In the genomic region with DNA sequence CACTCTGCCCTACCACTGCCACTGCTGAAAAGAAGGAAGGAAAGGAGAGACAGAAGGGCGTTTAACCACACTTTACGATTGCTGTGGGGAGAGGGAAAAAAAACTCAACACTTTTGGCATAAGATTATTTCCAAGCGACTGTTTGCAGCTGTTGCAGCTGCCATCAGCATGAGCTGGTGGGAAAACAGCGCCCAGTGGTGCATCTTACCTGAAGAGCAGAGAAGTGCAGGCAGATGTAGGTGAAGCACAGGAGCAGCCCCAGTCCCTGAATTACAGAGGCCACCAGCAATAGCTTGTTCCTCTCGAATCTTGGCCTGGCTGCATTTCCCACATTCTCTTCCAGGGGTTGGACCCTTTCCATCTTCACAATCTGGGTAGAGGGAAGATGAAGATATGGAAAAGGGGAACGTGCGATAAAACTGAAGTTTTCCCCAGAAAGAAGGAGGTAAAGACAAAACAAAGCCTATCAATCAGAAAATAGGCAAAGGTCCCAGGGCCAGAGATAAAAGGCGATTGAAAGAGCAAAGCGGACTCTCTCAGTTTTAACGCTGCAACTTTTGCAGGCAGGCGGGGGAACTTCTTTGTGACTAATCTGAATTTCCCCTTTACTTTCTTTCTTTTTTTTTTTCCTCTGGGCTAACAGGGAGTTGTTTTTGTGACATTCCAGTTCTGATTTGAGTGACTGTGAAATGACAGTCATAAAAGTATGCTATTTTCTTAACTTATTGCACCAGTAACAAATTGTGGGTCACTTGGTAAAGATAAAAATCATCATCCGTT, we compare ENCODE assay signal across 10 cellular contexts. TPM values are rescaled to one million over a fixed set of nuclear protein-coding genes. Genes with fewer than 3 reads are reported as not detected.
DNase-seq lines count a peak whose midpoint lies in the region; ATAC-seq, FAIRE-seq and TF ChIP-seq lines count a peak whose summit lies in the region.
"Had no signal": no experiment of that assay in that cellular context is flagged by ENCODE, and none has a peak within 500 bp of the region (broad histone marks: within the 10 kb centered on the region; RNA-seq: fewer than 3 reads in every experiment).

A gene with protein sequence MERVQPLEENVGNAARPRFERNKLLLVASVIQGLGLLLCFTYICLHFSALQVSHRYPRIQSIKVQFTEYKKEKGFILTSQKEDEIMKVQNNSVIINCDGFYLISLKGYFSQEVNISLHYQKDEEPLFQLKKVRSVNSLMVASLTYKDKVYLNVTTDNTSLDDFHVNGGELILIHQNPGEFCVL (minus strand): TSS at position 516 of the 780 bp plus-strand sequence. CDS start 155 bp downstream, at position 361.

- no peaks in the 10 kb centered on the region for H3K9me3 ChIP-seq in CD4-positive, alpha-beta T cell (ENCODE audit: control insufficient read depth, low read length)
- H3K9me3 ChIP-seq in K562 (replicated peaks; ENCODE audit: control insufficient read depth, insufficient read depth, low read depth, low read length) (no peaks in the 10 kb centered on the region), neural progenitor cell (ENCODE audit: low read depth) (no peaks in the 10 kb centered on the region), Caco-2 (no peaks in the 10 kb centered on the region)

- TF ChIP-seq POLR2A in K562 (conservative IDR thresholded peaks at IDR 0.05): no peak

- BruUV-seq in K562 (replicated peaks; lab: Mats Ljungman, UMichigan) (no TSS peak), Caco-2 (replicated peaks; lab: Mats Ljungman, UMichigan) (no TSS peak)

- H3K27ac Mint-ChIP-seq in CD4-positive, alpha-beta T cell: peak within 1 kb of the TSS; percentile 86
- no peak within 1 kb of the TSS for H3K27ac Mint-ChIP-seq in neural progenitor cell
- no peak within 1 kb of the TSS for H3K27ac Mint-ChIP-seq in Caco-2 (ENCODE audit: unreplicated experiment)

- no peaks in the 10 kb centered on the region for H3K27me3 Mint-ChIP-seq in CD4-positive, alpha-beta T cell
- peaks cover 3% of the 10 kb centered on the region for H3K27me3 Mint-ChIP-seq in neural progenitor cell (ENCODE audit: insufficient read depth, low read depth)
- H3K27me3 Mint-ChIP-seq in Caco-2 (ENCODE audit: insufficient read depth, unreplicated experiment): no peaks in the 10 kb centered on the region

- H3F3A ChIP-seq in neural progenitor cell (ENCODE audit: low read depth): no peaks in the 10 kb centered on the region

- no peak for TF ChIP-seq CTCF in CD4-positive, alpha-beta T cell (IDR thresholded peaks at IDR 0.05)
- TF ChIP-seq CTCF in K562 (IDR thresholded peaks at IDR 0.05 in 2 of 3, conservative IDR thresholded peaks at IDR 0.05 in 1 of 3; ENCODE audit: insufficient read depth in 2 of 3, low read depth in 1 of 3, low read length in 3 of 3): no peak
- no peak for TF ChIP-seq CTCF in neural progenitor cell (IDR thresholded peaks at IDR 0.05)
- no peak for TF ChIP-seq CTCF in Caco-2 (IDR thresholded peaks at IDR 0.05; ENCODE audit: insufficient read depth in 1 of 2, low read depth in 1 of 2, low read length in 1 of 2, severe bottlenecking in 1 of 2, unreplicated experiment in 1 of 2)
- TF ChIP-seq CTCF in dorsolateral prefrontal cortex (IDR thresholded peaks at IDR 0.05 in 54 of 56, conservative IDR thresholded peaks at IDR 0.05 in 2 of 56; ENCODE audit: low read depth in 1 of 56, partially characterized antibody in 56 of 56): no peak

- no peak for FAIRE-seq in K562 (lab: Jason Lieb, UNC)
- FAIRE-seq: frontal cortex, TTC549 had no signal

- peak; percentile 26 for ATAC-seq in CD4-positive, alpha-beta T cell (ENCODE audit: poor library complexity)
- peak; percentile 28; the same call in 1 of the 3 replicates for ATAC-seq in K562

- H3K36me3 Mint-ChIP-seq in CD4-positive, alpha-beta T cell (ENCODE audit: low read depth): no peaks in the 10 kb centered on the region
- H3K36me3 Mint-ChIP-seq in neural progenitor cell (no peaks in the 10 kb centered on the region), Caco-2 (ENCODE audit: insufficient read depth, unreplicated experiment) (no peaks in the 10 kb centered on the region)

- intact Hi-C loops in CD4-positive, alpha-beta T cell (cut with DNase I, micrococcal nuclease): loop anchor here in 1 of 2 experiments (10.0 kb wide), 1 partner anchor 372 kb away; no protein-coding TSS in a partner anchor
- intact Hi-C loops in K562 (cut with micrococcal nuclease): loop anchor here (10.0 kb wide), 2 partner anchors 242 to 782 kb away; partner anchors contain the start of gene C1orf105
- intact Hi-C loops in Caco-2 (cut with micrococcal nuclease; ENCODE audit: unreplicated experiment): no loop called here
- intact Hi-C loops in dorsolateral prefrontal cortex (cut with DNase I): loop anchor here in 1 of 2 donors (10.0 kb wide), 2 partner anchors 382 to 462 kb away; no protein-coding TSS in a partner anchor

- POLR2A ChIA-PET in CD4-positive, alpha-beta T cell (lab: Charles Lee): interaction anchor here (1.0 to 1.1 kb wide), 2 partner anchors 11 to 462 kb away, joined by 3 read pairs; no protein-coding TSS in a partner anchor
- POLR2A ChIA-PET in K562 (lab: Yijun Ruan, JAX) (interaction anchor here (0.6 to 1.1 kb wide), 4 partner anchors 12 to 1672 kb away, joined by 3 read pairs; no protein-coding TSS in a partner anchor), Caco-2 (lab: Charles Lee) (no interaction called here)

- CTCF ChIA-PET in CD4-positive, alpha-beta T cell (lab: Charles Lee): no interaction called here
- CTCF ChIA-PET in K562 (lab: Yijun Ruan, JAX; ENCODE audit: low intra/inter-chr PET ratio): interaction anchor here (0.7 kb wide), 1 partner anchor 935 kb away, joined by 3 read pairs; no protein-coding TSS in a partner anchor
- CTCF ChIA-PET in Caco-2 (lab: Charles Lee): no interaction called here

- no peak for TF ChIP-seq RAD21 in K562 (CRISPR knock-in tag; conservative IDR thresholded peaks at IDR 0.05 in 1 of 2, IDR thresholded peaks at IDR 0.05 in 1 of 2)

- H3K79me2 ChIP-seq in K562 (ENCODE audit: control insufficient read depth, insufficient read depth, low read length): no peaks in the 10 kb centered on the region
- H3K79me2 ChIP-seq in neural progenitor cell (ENCODE audit: low read depth): no peaks in the 10 kb centered on the region

- H4K20me1 ChIP-seq in K562 (replicated peaks; ENCODE audit: control insufficient read depth, insufficient read depth, low read length): no peaks in the 10 kb centered on the region
- no peaks in the 10 kb centered on the region for H4K20me1 ChIP-seq in neural progenitor cell (ENCODE audit: low read depth)

- no peaks in the 10 kb centered on the region for H3K4me1 ChIP-seq in K562 (replicated peaks in 1 of 2; ENCODE audit: control insufficient read depth in 2 of 2, insufficient read depth in 2 of 2, low read length in 2 of 2)
- peaks cover 25% of the 10 kb centered on the region for H3K4me1 ChIP-seq in neural progenitor cell
- H3K4me1 ChIP-seq in Caco-2: peaks cover 13% of the 10 kb centered on the region

- H2AFZ ChIP-seq in K562 (ENCODE audit: low read depth, low read length) (no peak within 1 kb of the TSS), neural progenitor cell (replicated peaks) (peak within 1 kb of the TSS; percentile 60)

- no peak within 1 kb of the TSS for H3K27ac ChIP-seq in CD4-positive, alpha-beta T cell (ENCODE audit: low read depth, low read length)
- H3K27ac ChIP-seq in K562 (ENCODE audit: extremely low read depth, low read depth, low read length) (no peak within 1 kb of the TSS), neural progenitor cell (no peak within 1 kb of the TSS), dorsolateral prefrontal cortex (no peak within 1 kb of the TSS)

- H3K4me3 ChIP-seq in K562: no peak within 1 kb of the TSS
- no peak within 1 kb of the TSS for H3K4me3 ChIP-seq in neural progenitor cell
- H3K4me3 ChIP-seq in Caco-2 (ENCODE audit: low read depth, low read length): no peak within 1 kb of the TSS
- H3K4me3 ChIP-seq in dorsolateral prefrontal cortex: peak within 1 kb of the TSS in 6 of 59 donors; percentile 0 to 24 (median 8)

- H3K9me3 Mint-ChIP-seq in CD4-positive, alpha-beta T cell: no peaks in the 10 kb centered on the region
- H3K9me3 Mint-ChIP-seq in neural progenitor cell: no peaks in the 10 kb centered on the region
- no peaks in the 10 kb centered on the region for H3K9me3 Mint-ChIP-seq in Caco-2 (ENCODE audit: unreplicated experiment)

- peak in 1 of 10 experiments; percentile 3 for DNase-seq in CD4-positive, alpha-beta T cell
- DNase-seq in NOMO-1 treated with DMSO at 0.1 percent for 48 hours (lab: John Stamatoyannopoulos, UW; ENCODE audit: unreplicated experiment): peak; percentile 84
- no peak for DNase-seq in K562 (ENCODE audit: extremely low read depth in 1 of 4, low spot score in 3 of 4)
- no peak for DNase-seq in neural progenitor cell (ENCODE audit: low spot score)
- DNase-seq in Caco-2: no peak
- no peak for DNase-seq in dorsolateral prefrontal cortex
- DNase-seq in cerebellar cortex (ENCODE audit: low spot score): no peak
- no peak for DNase-seq in hippocampal formation (lab: John Stamatoyannopoulos, UW)

- peak within 1 kb of the TSS; percentile 71 for H3K4me3 Mint-ChIP-seq in CD4-positive, alpha-beta T cell
- no peak within 1 kb of the TSS for H3K4me3 Mint-ChIP-seq in neural progenitor cell
- H3K4me3 Mint-ChIP-seq in Caco-2 (ENCODE audit: unreplicated experiment): no peak within 1 kb of the TSS

- in situ Hi-C loops in K562 (cut with MboI): no loop called here

- H3K4me1 Mint-ChIP-seq in CD4-positive, alpha-beta T cell (ENCODE audit: low read depth): peaks cover 48% of the 10 kb centered on the region
- peaks cover 13% of the 10 kb centered on the region for H3K4me1 Mint-ChIP-seq in neural progenitor cell
- H3K4me1 Mint-ChIP-seq in Caco-2 (ENCODE audit: low read depth, unreplicated experiment): peaks cover 11% of the 10 kb centered on the region

- TF ChIP-seq EP300 in K562 (IDR thresholded peaks at IDR 0.05; ENCODE audit: low read length): no peak

- H3K9ac ChIP-seq in K562 (ENCODE audit: insufficient read depth in 1 of 2, low read depth in 2 of 2, low read length in 2 of 2): no peak within 1 kb of the TSS
- no peak within 1 kb of the TSS for H3K9ac ChIP-seq in neural progenitor cell

- H3K27me3 ChIP-seq in CD4-positive, alpha-beta T cell (ENCODE audit: control insufficient read depth, insufficient read depth, low read length): no peaks in the 10 kb centered on the region
- H3K27me3 ChIP-seq in K562 (ENCODE audit: control insufficient read depth in 2 of 2, insufficient read depth in 2 of 2, low read length in 2 of 2) (peaks cover 0 to 13% of the 10 kb centered on the region in 2 experiments; a peak in 2 of 5 replicates), neural progenitor cell (no peaks in the 10 kb centered on the region), Caco-2 (replicated peaks; ENCODE audit: control insufficient read depth, insufficient read depth, low read length) (no peaks in the 10 kb centered on the region), dorsolateral prefrontal cortex (no peaks in the 10 kb centered on the region)

- WGBS in K562 (ENCODE audit: insufficient coverage, low coverage, missing lambda C conversion rate): under 1% methylated on average over 12 of the region's 12 CpGs

- no peaks in the 10 kb centered on the region for H3K36me3 ChIP-seq in K562 (ENCODE audit: control insufficient read depth, insufficient read depth, low read length)
- H3K36me3 ChIP-seq in neural progenitor cell: no peaks in the 10 kb centered on the region
- H3K36me3 ChIP-seq in Caco-2 (ENCODE audit: control insufficient read depth, insufficient read depth, low read length): no peaks in the 10 kb centered on the region

- no peaks in the 10 kb centered on the region for H3K9me1 ChIP-seq in K562 (ENCODE audit: control insufficient read depth, insufficient read depth, low read length)

- no peak within 1 kb of the TSS for H3K4me2 ChIP-seq in K562 (ENCODE audit: insufficient read depth, low read length)
- H3K4me2 ChIP-seq in neural progenitor cell: no peak within 1 kb of the TSS

RNA-seq across cellular contexts. Expression of the gene that starts here (rescaled TPM):
- under 1 TPM; 0.17 to 0.33 TPM for total RNA-seq in CD4-positive, alpha-beta T cell
- 0.07 and 0.19 TPM in 2 replicates for total RNA-seq in K562 (2011; cell fraction: chromatin; rRNA removed; ENCODE audit: low replicate concordance)
- total RNA-seq in K562 (2011; cell fraction: nucleolus; rRNA removed): not detected in 2 replicates
- total RNA-seq in K562 (2011; cell fraction: nucleoplasm; rRNA removed): 0.15 TPM in 1 of 2 replicates, not detected in the other
- total RNA-seq in K562 (2014; rRNA removed) (0.04 TPM in 1 of 2 replicates, not detected in the other), K562 (2014; rRNA removed; fragmentation: Illumina TruSeq; extraction: Trizol) (0.13 and 0.22 TPM in 2 replicates), K562 (2015; rRNA removed; fragmentation: Illumina TruSeq; extraction: Trizol) (0.15 and 0.18 TPM in 2 replicates), K562 (2021) (0.13 and 0.16 TPM in 2 replicates), neural progenitor cell (ENCODE audit: low replicate concordance) (1.2 and 2.1 TPM in 2 replicates), Caco-2 (2022) (1.3 and 1.7 TPM in 2 replicates), dorsolateral prefrontal cortex (1 to 10 TPM; 2.1 to 8.9 (median 4.6) TPM)
- polyA plus RNA-seq in K562 (2011; rRNA removed) (0.13 and 0.22 TPM in 2 replicates), K562 (2014; fragmentation: Illumina TruSeq; extraction: Trizol) (0.07 and 0.16 TPM in 2 replicates), K562 (2014; fragmentation: Nextera tagmentation; extraction: Ambion mirVana) (under 1 TPM; 0.08 to 0.23 TPM), K562 (2014; rRNA removed) (0.05 and 0.08 TPM in 2 replicates)
- polyA plus RNA-seq in K562 (2011; cell fraction: cytosol; rRNA removed): 0.06 and 0.10 TPM in 2 replicates
- 0.16 and 0.37 TPM in 2 replicates for polyA plus RNA-seq in K562 (2011; cell fraction: nucleus; rRNA removed)
- polyA plus RNA-seq in K562 (2012): 0.14 and 0.76 TPM in 2 replicates
- 0.27 and 0.32 TPM in 2 replicates for polyA minus RNA-seq in K562 (2011; rRNA and poly(A)+ RNA removed)
- not detected in 2 replicates for polyA minus RNA-seq in K562 (2011; cell fraction: cytosol; rRNA and poly(A)+ RNA removed)
- 0.33 TPM in 1 of 2 replicates, not detected in the other for polyA minus RNA-seq in K562 (2011; cell fraction: nucleus; rRNA and poly(A)+ RNA removed)

Comparison
In these comparisons a context has a peak if more than half of its experiments do, and no peak if none do; other contexts are left out.
1. Peak in ATAC-seq in CD4-positive, alpha-beta T cell; RNA of the gene not detected or under 1 TPM.
2. Peak in ATAC-seq in K562; RNA of the gene not detected or under 1 TPM.